ENCODE assay signal across 1 cellular context in the genomic region with DNA sequence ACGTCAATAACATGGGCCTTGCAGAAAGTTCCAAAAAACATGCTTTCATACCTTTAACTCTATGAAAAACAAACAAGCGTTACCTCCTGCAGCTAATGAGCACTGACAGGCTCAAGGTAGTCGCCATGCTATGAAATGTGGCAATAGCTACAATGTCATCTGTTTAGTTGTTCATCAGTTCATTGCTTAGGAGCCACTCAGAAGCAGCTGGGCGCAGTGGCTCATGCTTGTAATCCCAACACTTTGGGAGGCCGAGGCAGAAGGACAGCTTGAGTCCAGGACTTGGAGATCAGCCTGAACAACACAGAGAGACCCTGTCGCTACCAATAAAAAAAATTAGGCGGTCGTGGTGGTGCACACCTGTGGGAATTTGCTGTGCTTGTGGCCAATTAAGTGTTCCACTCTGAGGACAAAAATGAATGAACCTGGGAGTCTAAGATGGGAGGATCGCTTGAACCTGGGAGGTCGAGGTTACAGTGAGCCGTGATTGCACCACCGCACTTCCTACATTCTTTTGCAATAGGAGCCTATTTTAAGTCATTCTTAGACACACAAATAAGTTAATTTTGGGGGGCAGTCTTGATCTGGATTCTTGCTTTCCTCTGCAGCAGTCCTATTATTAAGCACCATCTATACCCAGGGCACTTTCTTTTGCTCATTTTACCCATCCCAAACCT.
TF ChIP-seq lines count a peak whose summit lies in the region.

No MANE protein-coding gene starts in this region.

TF ChIP-seq in GM12878, 131 proteins besides CTCF, POLR2A, EP300 and RAD21 (continued from another document):
- TF ChIP-seq, protein P1, sequence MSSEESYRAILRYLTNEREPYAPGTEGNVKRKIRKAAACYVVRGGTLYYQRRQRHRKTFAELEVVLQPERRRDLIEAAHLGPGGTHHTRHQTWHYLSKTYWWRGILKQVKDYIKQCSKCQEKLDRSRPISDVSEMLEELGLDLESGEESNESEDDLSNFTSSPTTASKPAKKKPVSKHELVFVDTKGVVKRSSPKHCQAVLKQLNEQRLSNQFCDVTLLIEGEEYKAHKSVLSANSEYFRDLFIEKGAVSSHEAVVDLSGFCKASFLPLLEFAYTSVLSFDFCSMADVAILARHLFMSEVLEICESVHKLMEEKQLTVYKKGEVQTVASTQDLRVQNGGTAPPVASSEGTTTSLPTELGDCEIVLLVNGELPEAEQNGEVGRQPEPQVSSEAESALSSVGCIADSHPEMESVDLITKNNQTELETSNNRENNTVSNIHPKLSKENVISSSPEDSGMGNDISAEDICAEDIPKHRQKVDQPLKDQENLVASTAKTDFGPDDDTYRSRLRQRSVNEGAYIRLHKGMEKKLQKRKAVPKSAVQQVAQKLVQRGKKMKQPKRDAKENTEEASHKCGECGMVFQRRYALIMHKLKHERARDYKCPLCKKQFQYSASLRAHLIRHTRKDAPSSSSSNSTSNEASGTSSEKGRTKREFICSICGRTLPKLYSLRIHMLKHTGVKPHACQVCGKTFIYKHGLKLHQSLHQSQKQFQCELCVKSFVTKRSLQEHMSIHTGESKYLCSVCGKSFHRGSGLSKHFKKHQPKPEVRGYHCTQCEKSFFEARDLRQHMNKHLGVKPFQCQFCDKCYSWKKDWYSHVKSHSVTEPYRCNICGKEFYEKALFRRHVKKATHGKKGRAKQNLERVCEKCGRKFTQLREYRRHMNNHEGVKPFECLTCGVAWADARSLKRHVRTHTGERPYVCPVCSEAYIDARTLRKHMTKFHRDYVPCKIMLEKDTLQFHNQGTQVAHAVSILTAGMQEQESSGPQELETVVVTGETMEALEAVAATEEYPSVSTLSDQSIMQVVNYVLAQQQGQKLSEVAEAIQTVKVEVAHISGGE (CRISPR knock-in tag; IDR thresholded peaks at IDR 0.05): no peak
- TF ChIP-seq IKZF1 (conservative IDR thresholded peaks at IDR 0.05): no peak
- TF ChIP-seq KDM1A (IDR thresholded peaks at IDR 0.05; ENCODE audit: borderline replicate concordance): no peak
- no peak for TF ChIP-seq ZNF24 (IDR thresholded peaks at IDR 0.05)
- TF ChIP-seq FOXM1 (IDR thresholded peaks at IDR 0.05; ENCODE audit: low read depth, low read length): no peak
- TF ChIP-seq, protein P2, sequence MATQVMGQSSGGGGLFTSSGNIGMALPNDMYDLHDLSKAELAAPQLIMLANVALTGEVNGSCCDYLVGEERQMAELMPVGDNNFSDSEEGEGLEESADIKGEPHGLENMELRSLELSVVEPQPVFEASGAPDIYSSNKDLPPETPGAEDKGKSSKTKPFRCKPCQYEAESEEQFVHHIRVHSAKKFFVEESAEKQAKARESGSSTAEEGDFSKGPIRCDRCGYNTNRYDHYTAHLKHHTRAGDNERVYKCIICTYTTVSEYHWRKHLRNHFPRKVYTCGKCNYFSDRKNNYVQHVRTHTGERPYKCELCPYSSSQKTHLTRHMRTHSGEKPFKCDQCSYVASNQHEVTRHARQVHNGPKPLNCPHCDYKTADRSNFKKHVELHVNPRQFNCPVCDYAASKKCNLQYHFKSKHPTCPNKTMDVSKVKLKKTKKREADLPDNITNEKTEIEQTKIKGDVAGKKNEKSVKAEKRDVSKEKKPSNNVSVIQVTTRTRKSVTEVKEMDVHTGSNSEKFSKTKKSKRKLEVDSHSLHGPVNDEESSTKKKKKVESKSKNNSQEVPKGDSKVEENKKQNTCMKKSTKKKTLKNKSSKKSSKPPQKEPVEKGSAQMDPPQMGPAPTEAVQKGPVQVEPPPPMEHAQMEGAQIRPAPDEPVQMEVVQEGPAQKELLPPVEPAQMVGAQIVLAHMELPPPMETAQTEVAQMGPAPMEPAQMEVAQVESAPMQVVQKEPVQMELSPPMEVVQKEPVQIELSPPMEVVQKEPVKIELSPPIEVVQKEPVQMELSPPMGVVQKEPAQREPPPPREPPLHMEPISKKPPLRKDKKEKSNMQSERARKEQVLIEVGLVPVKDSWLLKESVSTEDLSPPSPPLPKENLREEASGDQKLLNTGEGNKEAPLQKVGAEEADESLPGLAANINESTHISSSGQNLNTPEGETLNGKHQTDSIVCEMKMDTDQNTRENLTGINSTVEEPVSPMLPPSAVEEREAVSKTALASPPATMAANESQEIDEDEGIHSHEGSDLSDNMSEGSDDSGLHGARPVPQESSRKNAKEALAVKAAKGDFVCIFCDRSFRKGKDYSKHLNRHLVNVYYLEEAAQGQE (IDR thresholded peaks at IDR 0.05; ENCODE audit: low read depth, low read length): no peak
- TF ChIP-seq TARDBP (IDR thresholded peaks at IDR 0.05; ENCODE audit: borderline replicate concordance): no peak
- no peak for TF ChIP-seq BMI1 (IDR thresholded peaks at IDR 0.05; ENCODE audit: borderline replicate concordance)
- TF ChIP-seq NBN (IDR thresholded peaks at IDR 0.05): no peak
- TF ChIP-seq MXI1 (IDR thresholded peaks at IDR 0.05; ENCODE audit: low read depth, low read length): no peak
- no peak for TF ChIP-seq CHD2 (IDR thresholded peaks at IDR 0.05; ENCODE audit: borderline replicate concordance, low read depth, low read length)
- TF ChIP-seq BACH1 (IDR thresholded peaks at IDR 0.05; ENCODE audit: borderline replicate concordance): no peak
- TF ChIP-seq ZNF207 (IDR thresholded peaks at IDR 0.05; ENCODE audit: borderline replicate concordance): no peak
- TF ChIP-seq, protein P3, sequence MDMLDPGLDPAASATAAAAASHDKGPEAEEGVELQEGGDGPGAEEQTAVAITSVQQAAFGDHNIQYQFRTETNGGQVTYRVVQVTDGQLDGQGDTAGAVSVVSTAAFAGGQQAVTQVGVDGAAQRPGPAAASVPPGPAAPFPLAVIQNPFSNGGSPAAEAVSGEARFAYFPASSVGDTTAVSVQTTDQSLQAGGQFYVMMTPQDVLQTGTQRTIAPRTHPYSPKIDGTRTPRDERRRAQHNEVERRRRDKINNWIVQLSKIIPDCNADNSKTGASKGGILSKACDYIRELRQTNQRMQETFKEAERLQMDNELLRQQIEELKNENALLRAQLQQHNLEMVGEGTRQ (IDR thresholded peaks at IDR 0.05; ENCODE audit: borderline replicate concordance, low read depth, low read length): no peak
- TF ChIP-seq HDGF (IDR thresholded peaks at IDR 0.05): no peak
